Comparison of ENCODE assay signal across 11 cellular contexts in the genomic region with DNA sequence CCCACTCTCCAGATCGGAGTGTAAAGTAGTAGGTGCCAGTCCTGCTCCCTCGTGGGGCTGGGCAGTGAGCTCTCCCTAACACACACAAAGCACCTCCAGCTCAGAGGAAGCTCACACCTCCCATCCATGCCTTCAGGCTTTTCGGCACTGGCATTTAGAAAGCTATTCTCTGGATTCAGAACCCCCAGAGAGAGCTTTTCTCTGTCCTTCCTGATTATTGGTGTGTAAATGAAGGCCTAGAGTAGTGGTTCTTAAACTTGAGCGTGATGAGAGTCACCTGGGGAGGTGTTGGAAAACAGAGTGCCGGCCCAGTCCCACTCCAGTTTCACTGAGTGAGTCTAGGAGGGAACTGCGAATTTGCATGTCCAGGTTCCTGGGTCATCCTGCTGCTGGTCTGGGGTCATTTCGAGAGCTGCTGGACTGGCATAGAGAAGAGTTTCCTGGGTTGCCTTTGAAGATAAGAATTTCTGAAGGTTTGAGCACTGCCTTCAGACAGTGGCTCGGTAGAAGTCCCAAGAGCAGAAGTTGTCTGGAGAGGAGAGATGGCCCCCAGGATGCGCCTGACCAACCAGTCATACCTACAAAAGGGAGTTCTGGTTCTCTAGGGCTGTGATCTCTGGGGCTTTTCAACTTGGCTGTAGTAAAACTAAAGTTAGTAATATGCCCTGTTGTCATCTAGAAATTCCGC. TPM values are rescaled to one million over a fixed set of nuclear protein-coding genes. Genes with fewer than 3 reads are reported as not detected.
DNase-seq lines count a peak whose midpoint lies in the region; ATAC-seq and TF ChIP-seq lines count a peak whose summit lies in the region.
"Had no signal": no experiment of that assay in that cellular context is flagged by ENCODE, and none has a peak within 500 bp of the region (broad histone marks: within the 10 kb centered on the region; RNA-seq: fewer than 3 reads in every experiment).

No MANE protein-coding gene starts in this region.

- intact Hi-C loops in mucosa of descending colon (cut with DNase I, micrococcal nuclease): no loop called here

- H3K27me3 ChIP-seq in SK-N-SH (ENCODE audit: insufficient read depth): no peaks in the 10 kb centered on the region
- H3K27me3 ChIP-seq in duodenal mucosa (ENCODE audit: control insufficient read depth in 1 of 2, insufficient read depth in 2 of 2, low read length in 2 of 2): no peaks in the 10 kb centered on the region
- H3K27me3 ChIP-seq: spleen had no signal

- peak overlapping the region; percentile 44; the same call in 1 of the 2 replicates for H2AFZ ChIP-seq in SK-N-SH (ENCODE audit: low read depth)

- H3K36me3 Mint-ChIP-seq in type B pancreatic cell: peaks cover 27% of the 10 kb centered on the region

- H3K27ac Mint-ChIP-seq in type B pancreatic cell: peak overlapping the region; percentile 99

- no peaks in the 10 kb centered on the region for H3K9me3 Mint-ChIP-seq in type B pancreatic cell
- H3K9me3 Mint-ChIP-seq: stimulated activated naive CD8-positive, alpha-beta T cell treated with anti-CD3 and anti-CD28 coated beads, Interleukin-15, amount 100 ng/mL, for 72 hours had no signal

- ATAC-seq in SK-N-SH treated with all-trans-retinoic acid at 6 μM for 48 hours (no peak; the same call in 1 of the 3 replicates), mucosa of descending colon (peak; percentile 3)

- TF ChIP-seq CTCF in SK-N-SH (IDR thresholded peaks at IDR 0.05): no peak
- no peak for TF ChIP-seq CTCF in mucosa of descending colon (IDR thresholded peaks at IDR 0.05)
- no peak for TF ChIP-seq CTCF in type B pancreatic cell (conservative IDR thresholded peaks at IDR 0.05)

- peak overlapping the region; percentile 41 to 96; a peak in 3 of 4 replicates for H3K27ac ChIP-seq in SK-N-SH (ENCODE audit: low read depth in 2 of 2, low read length in 1 of 2)
- H3K27ac ChIP-seq in duodenal mucosa (ENCODE audit: low read depth, low read length): peak overlapping the region; percentile 53

- H3K9ac ChIP-seq in SK-N-SH (peak overlapping the region; percentile 71), duodenal mucosa (ENCODE audit: low read depth in 1 of 2, low read length in 2 of 2) (peak overlapping the region; percentile 28 to 47)

- H3F3A ChIP-seq in SK-N-SH (replicated peaks; ENCODE audit: insufficient read depth): peaks cover 5% of the 10 kb centered on the region

- H3K79me2 ChIP-seq in SK-N-SH (ENCODE audit: insufficient read depth): no peaks in the 10 kb centered on the region; the same call in 1 of the 2 replicates

- TF ChIP-seq RAD21 in SK-N-SH (IDR thresholded peaks at IDR 0.05; ENCODE audit: low read length): no peak

- H3K36me3 ChIP-seq in SK-N-SH (replicated peaks in 1 of 2; ENCODE audit: control insufficient read depth in 1 of 2, insufficient read depth in 2 of 2, low read length in 1 of 2) (no peaks in the 10 kb centered on the region), duodenal mucosa (ENCODE audit: control insufficient read depth in 1 of 2, insufficient read depth in 2 of 2, low read length in 2 of 2) (peaks cover 5 to 20% of the 10 kb centered on the region in 2 donors), mucosa of descending colon (ENCODE audit: low read depth) (no peaks in the 10 kb centered on the region)

- peak overlapping the region; percentile 54 for H3K4me2 ChIP-seq in SK-N-SH

- H3K4me3 Mint-ChIP-seq in type B pancreatic cell: peak overlapping the region; percentile 79
- H3K4me3 Mint-ChIP-seq: stimulated activated naive CD8-positive, alpha-beta T cell treated with anti-CD3 and anti-CD28 coated beads, Interleukin-15, amount 100 ng/mL, for 72 hours had no signal

- no peak for DNase-seq in SK-N-SH
- no peak for DNase-seq in mucosa of descending colon
- DNase-seq in type B pancreatic cell (ENCODE audit: extremely low spot score, unreplicated experiment): no peak
- no peak for DNase-seq in medulla oblongata (ENCODE audit: extremely low spot score)
- no peak for DNase-seq in NCI-H526 (lab: John Stamatoyannopoulos, UW)
- no peak for DNase-seq in NCI-H2081 treated with DMSO at 0.1 percent for 48 hours (lab: John Stamatoyannopoulos, UW)
- DNase-seq: activated CD4-positive, alpha-beta T cell treated with anti-CD3 and anti-CD28 coated beads for 1 hour; spleen; stimulated activated naive CD8-positive, alpha-beta T cell treated with anti-CD3 and anti-CD28 coated beads, Interleukin-15, amount 100 ng/mL, for 72 hours had no signal

- H3K4me3 ChIP-seq in SK-N-SH (ENCODE audit: low read depth in 2 of 2, low read length in 1 of 2) (no peak overlapping the region), duodenal mucosa (ENCODE audit: low read depth in 1 of 2, low read length in 2 of 2) (no peak overlapping the region), mucosa of descending colon (no peak overlapping the region)
- H3K4me3 ChIP-seq: spleen had no signal

- H3K27me3 Mint-ChIP-seq in type B pancreatic cell: peaks cover 13% of the 10 kb centered on the region
- H3K27me3 Mint-ChIP-seq: stimulated activated naive CD8-positive, alpha-beta T cell treated with anti-CD3 and anti-CD28 coated beads, Interleukin-15, amount 100 ng/mL, for 72 hours had no signal

- no peak for TF ChIP-seq EP300 in SK-N-SH (IDR thresholded peaks at IDR 0.05; ENCODE audit: borderline replicate concordance in 1 of 2, low read depth in 1 of 2, low read length in 1 of 2)

- H3K4me1 Mint-ChIP-seq in type B pancreatic cell (ENCODE audit: unreplicated experiment): peaks cover 29% of the 10 kb centered on the region

- no peaks in the 10 kb centered on the region for H4K20me1 ChIP-seq in SK-N-SH (ENCODE audit: insufficient read depth)

- POLR2A ChIA-PET in SK-N-SH (lab: Yijun Ruan, JAX): no interaction called here

- H3K9me3 ChIP-seq in SK-N-SH: no peaks in the 10 kb centered on the region
- no peaks in the 10 kb centered on the region for H3K9me3 ChIP-seq in duodenal mucosa (ENCODE audit: control insufficient read depth in 1 of 2, low read length in 2 of 2)
- no peaks in the 10 kb centered on the region for H3K9me3 ChIP-seq in mucosa of descending colon
- H3K9me3 ChIP-seq: spleen had no signal

- peaks cover 40 to 52% of the 10 kb centered on the region in 2 experiments; a peak in 3 of 4 replicates for H3K4me1 ChIP-seq in SK-N-SH (ENCODE audit: control insufficient read depth in 1 of 2, insufficient read depth in 2 of 2, low read depth in 1 of 2, low read length in 1 of 2)
- H3K4me1 ChIP-seq in duodenal mucosa (ENCODE audit: control insufficient read depth in 1 of 2, insufficient read depth in 2 of 2, low read length in 2 of 2): peaks cover 49 to 56% of the 10 kb centered on the region in 2 donors
- peaks cover 66% of the 10 kb centered on the region for H3K4me1 ChIP-seq in mucosa of descending colon (ENCODE audit: low read depth)

- WGBS in SK-N-SH (ENCODE audit: low lambda C conversion rate): 96% methylated on average over 10 of the region's 10 CpGs

- CTCF ChIA-PET in SK-N-SH (lab: Yijun Ruan, JAX): no interaction called here

- H3K9me2 ChIP-seq in SK-N-SH: no peaks in the 10 kb centered on the region

TF ChIP-seq in SK-N-SH, 30 proteins besides CTCF, POLR2A, EP300 and RAD21 (continues in another document):
- no peak for TF ChIP-seq YY1 (IDR thresholded peaks at IDR 0.05; ENCODE audit: low read depth)
- TF ChIP-seq TAF1 (IDR thresholded peaks at IDR 0.05; ENCODE audit: borderline replicate concordance, low read depth, low read length): no peak
- TF ChIP-seq EZH2phosphoT487 (IDR thresholded peaks at IDR 0.05; ENCODE audit: borderline replicate concordance, low read depth): no peak
- TF ChIP-seq, protein P1, sequence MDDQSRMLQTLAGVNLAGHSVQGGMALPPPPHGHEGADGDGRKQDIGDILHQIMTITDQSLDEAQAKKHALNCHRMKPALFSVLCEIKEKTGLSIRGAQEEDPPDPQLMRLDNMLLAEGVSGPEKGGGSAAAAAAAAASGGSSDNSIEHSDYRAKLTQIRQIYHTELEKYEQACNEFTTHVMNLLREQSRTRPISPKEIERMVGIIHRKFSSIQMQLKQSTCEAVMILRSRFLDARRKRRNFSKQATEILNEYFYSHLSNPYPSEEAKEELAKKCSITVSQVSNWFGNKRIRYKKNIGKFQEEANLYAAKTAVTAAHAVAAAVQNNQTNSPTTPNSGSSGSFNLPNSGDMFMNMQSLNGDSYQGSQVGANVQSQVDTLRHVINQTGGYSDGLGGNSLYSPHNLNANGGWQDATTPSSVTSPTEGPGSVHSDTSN (IDR thresholded peaks at IDR 0.05): no peak
- TF ChIP-seq MXI1 (IDR thresholded peaks at IDR 0.05; ENCODE audit: low read depth, low read length): no peak
- no peak for TF ChIP-seq NFIC (IDR thresholded peaks at IDR 0.05; ENCODE audit: borderline replicate concordance)
- TF ChIP-seq MEF2A (IDR thresholded peaks at IDR 0.05; ENCODE audit: borderline replicate concordance, low read depth): no peak
- no peak for TF ChIP-seq GABPA (IDR thresholded peaks at IDR 0.05; ENCODE audit: low read depth)
- no peak for TF ChIP-seq RFX5 (IDR thresholded peaks at IDR 0.05; ENCODE audit: low read length)

TF ChIP-seq in SK-N-SH treated with all-trans-retinoic acid at 6 μM for 48 hours, 23 proteins besides CTCF, POLR2A, EP300 and RAD21:
- TF ChIP-seq, protein P2, sequence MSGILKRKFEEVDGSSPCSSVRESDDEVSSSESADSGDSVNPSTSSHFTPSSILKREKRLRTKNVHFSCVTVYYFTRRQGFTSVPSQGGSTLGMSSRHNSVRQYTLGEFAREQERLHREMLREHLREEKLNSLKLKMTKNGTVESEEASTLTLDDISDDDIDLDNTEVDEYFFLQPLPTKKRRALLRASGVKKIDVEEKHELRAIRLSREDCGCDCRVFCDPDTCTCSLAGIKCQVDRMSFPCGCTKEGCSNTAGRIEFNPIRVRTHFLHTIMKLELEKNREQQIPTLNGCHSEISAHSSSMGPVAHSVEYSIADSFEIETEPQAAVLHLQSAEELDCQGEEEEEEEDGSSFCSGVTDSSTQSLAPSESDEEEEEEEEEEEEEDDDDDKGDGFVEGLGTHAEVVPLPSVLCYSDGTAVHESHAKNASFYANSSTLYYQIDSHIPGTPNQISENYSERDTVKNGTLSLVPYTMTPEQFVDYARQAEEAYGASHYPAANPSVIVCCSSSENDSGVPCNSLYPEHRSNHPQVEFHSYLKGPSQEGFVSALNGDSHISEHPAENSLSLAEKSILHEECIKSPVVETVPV (CRISPR knock-in tag; IDR thresholded peaks at IDR 0.05): no peak
- TF ChIP-seq SNAI2 (CRISPR knock-in tag; IDR thresholded peaks at IDR 0.05) (no peak), ZFP30 (CRISPR knock-in tag; IDR thresholded peaks at IDR 0.05) (no peak), ZNF70 (CRISPR knock-in tag; IDR thresholded peaks at IDR 0.05) (no peak)

RNA-seq across cellular contexts. Expression of a gene that starts 15.1 kb away (rescaled TPM):
- 76.6 and 77.3 TPM in 2 replicates for polyA plus RNA-seq in SK-N-SH (2012; rRNA removed)
- polyA plus RNA-seq in SK-N-SH (2012; cell fraction: cytosol; rRNA removed): 71.1 and 79.7 TPM in 2 replicates
- 33.1 and 44.1 TPM in 2 replicates for polyA plus RNA-seq in SK-N-SH (2012; cell fraction: nucleus; rRNA removed)
- 100 to 1,000 TPM; 452 to 723 (median 672) TPM for total RNA-seq in mucosa of descending colon
- total RNA-seq in type B pancreatic cell (ENCODE audit: low replicate concordance): 120 and 807 TPM in 2 replicates
